10 cellular contexts compared by ENCODE assay signal in genomic region chr5:136802382-136802781, GRCh38.
DNase-seq lines count a peak whose midpoint lies in the region; ATAC-seq, FAIRE-seq and TF ChIP-seq lines count a peak whose summit lies in the region.
"Had no signal": no experiment of that assay in that cellular context is flagged by ENCODE, and none has a peak within 500 bp of the region (broad histone marks: within the 10 kb centered on the region; RNA-seq: fewer than 3 reads in every experiment).

No MANE protein-coding gene starts in this region.

- H3K9ac ChIP-seq in GM12878 (ENCODE audit: control insufficient read depth, insufficient read depth, low read length), result no peak overlapping the region

- RAD21 ChIA-PET in GM12878 (lab: Charles Lee; ENCODE audit: unreplicated experiment), result no interaction called here

- peak; percentile 22; the same call in 1 of the 2 replicates for TF ChIP-seq RAD21 in GM12878 (IDR thresholded peaks at IDR 0.05; ENCODE audit: insufficient read depth, low read depth, low read length)

- H3K27me3 Mint-ChIP-seq in Calu3 (ENCODE audit: unreplicated experiment), result peaks cover 34% of the 10 kb centered on the region
- H3K27me3 Mint-ChIP-seq in activated T-cell treated with anti-CD3 and anti-CD28 coated beads, Interleukin-2, amount 50 U/mL, for 4 hours (ENCODE audit: low read depth), result no peaks in the 10 kb centered on the region
- H3K27me3 Mint-ChIP-seq: activated naive CD8-positive, alpha-beta T cell had no signal

- in situ Hi-C loops in GM12878 (cut with MboI), result no loop called here

- no peak overlapping the region for H3K4me2 ChIP-seq in GM12878 (ENCODE audit: control insufficient read depth, insufficient read depth)

- H3K79me2 ChIP-seq in GM12878 (ENCODE audit: control insufficient read depth, insufficient read depth, low read length), result no peaks in the 10 kb centered on the region

- no peaks in the 10 kb centered on the region for H3K9me3 ChIP-seq in GM12878 (replicated peaks; ENCODE audit: control insufficient read depth, insufficient read depth, low read length)
- H3K9me3 ChIP-seq: SJCRH30 had no signal

- no peak overlapping the region for H2AFZ ChIP-seq in GM12878 (ENCODE audit: control insufficient read depth, low read depth, low read length)

- DNase-seq in Calu3, result peak; percentile 44
- DNase-seq in NAMALWA (ENCODE audit: low spot score), result peak; percentile 43
- DNase-seq in GM12878 (ENCODE audit: low read depth, low spot score), result no peak
- peak; percentile 50 for DNase-seq in middle frontal gyrus (ENCODE audit: extremely low spot score, low spot score)
- no peak for DNase-seq in activated T-cell treated with anti-CD3 and anti-CD28 coated beads, Interleukin-2, amount 50 U/mL, for 4 hours

- no peak for TF ChIP-seq CTCF in Calu3 (IDR thresholded peaks at IDR 0.05; ENCODE audit: unreplicated experiment)
- peak in 1 of 3 experiments; percentile 25; a peak in 1 of 6 replicates for TF ChIP-seq CTCF in GM12878 (IDR thresholded peaks at IDR 0.05 in 2 of 3, conservative IDR thresholded peaks at IDR 0.05 in 1 of 3; ENCODE audit: control insufficient read depth in 2 of 3, extremely low read depth in 1 of 3, insufficient read depth in 1 of 3, low read depth in 3 of 3, low read length in 3 of 3)

- no peak overlapping the region for H3K27ac Mint-ChIP-seq in Calu3 (ENCODE audit: unreplicated experiment)
- H3K27ac Mint-ChIP-seq: activated naive CD8-positive, alpha-beta T cell had no signal

- H4K20me1 ChIP-seq in GM12878 (ENCODE audit: control insufficient read depth, insufficient read depth), result no peaks in the 10 kb centered on the region

- no peak overlapping the region for H3K4me3 ChIP-seq in GM12878
- H3K4me3 ChIP-seq: SJCRH30 had no signal

- H3K4me1 ChIP-seq in GM12878 (ENCODE audit: control insufficient read depth, insufficient read depth, low read length), result no peaks in the 10 kb centered on the region
- H3K4me1 ChIP-seq: SJCRH30 had no signal

- SMC1A ChIA-PET in GM12878 (lab: Charles Lee; ENCODE audit: uncharacterized antibody, unreplicated experiment), result interaction anchor here (0.9 to 1.5 kb wide), 2 partner anchors 9 to 13 kb away, joined by 4 read pairs; no protein-coding TSS in a partner anchor

- no peak for TF ChIP-seq EP300 in GM12878 (IDR thresholded peaks at IDR 0.05; ENCODE audit: borderline replicate concordance in 1 of 2, control insufficient read depth in 1 of 2, low read depth in 2 of 2, low read length in 2 of 2)

- no peaks in the 10 kb centered on the region for H3K4me1 Mint-ChIP-seq in Calu3 (ENCODE audit: low read depth, unreplicated experiment)
- no peaks in the 10 kb centered on the region for H3K4me1 Mint-ChIP-seq in activated T-cell treated with anti-CD3 and anti-CD28 coated beads, Interleukin-2, amount 50 U/mL, for 4 hours (ENCODE audit: low read depth)

- H3K36me3 Mint-ChIP-seq in Calu3 (ENCODE audit: insufficient read depth, unreplicated experiment), result no peaks in the 10 kb centered on the region
- H3K36me3 Mint-ChIP-seq in activated T-cell treated with anti-CD3 and anti-CD28 coated beads, Interleukin-2, amount 50 U/mL, for 4 hours (ENCODE audit: insufficient read depth), result no peaks in the 10 kb centered on the region
- H3K36me3 Mint-ChIP-seq: activated naive CD8-positive, alpha-beta T cell had no signal

- no peak for ATAC-seq in GM12878
- no peak for ATAC-seq in GM19023 (IDR thresholded peaks at IDR 0.05; ENCODE audit: unreplicated experiment)
- ATAC-seq in GM21825 (IDR thresholded peaks at IDR 0.05; ENCODE audit: unreplicated experiment), result no peak
- ATAC-seq in activated T-cell treated with anti-CD3 and anti-CD28 coated beads, Interleukin-2, amount 50 U/mL, for 4 hours, result no peak
- no peak for ATAC-seq in HG02870 (IDR thresholded peaks at IDR 0.05; ENCODE audit: unreplicated experiment)

- H3K9me3 Mint-ChIP-seq in Calu3 (ENCODE audit: low read depth, unreplicated experiment), result no peaks in the 10 kb centered on the region
- peaks cover 5% of the 10 kb centered on the region for H3K9me3 Mint-ChIP-seq in activated T-cell treated with anti-CD3 and anti-CD28 coated beads, Interleukin-2, amount 50 U/mL, for 4 hours

- FAIRE-seq in GM12878 (lab: Jason Lieb, UNC), result no peak

- no peaks in the 10 kb centered on the region for H3K36me3 ChIP-seq in GM12878 (ENCODE audit: control insufficient read depth in 2 of 2, insufficient read depth in 2 of 2, low read length in 1 of 2)
- H3K36me3 ChIP-seq: SJCRH30 had no signal

- no peak overlapping the region for H3K27ac ChIP-seq in GM12878 (ENCODE audit: control insufficient read depth, insufficient read depth)
- H3K27ac ChIP-seq: SJCRH30 had no signal

- BruUV-seq in Calu3 (replicated peaks; lab: Mats Ljungman, UMichigan) (no TSS peak), GM12878 (replicated peaks; lab: Mats Ljungman, UMichigan) (no TSS peak)

- WGBS in GM12878 (ENCODE audit: insufficient coverage, insufficient replicate concordance, low lambda C conversion rate, missing lambda C conversion rate), result 2% methylated on average over 2 of the region's 2 CpGs

- no peak overlapping the region for H3K4me3 Mint-ChIP-seq in Calu3 (ENCODE audit: low read depth, unreplicated experiment)
- H3K4me3 Mint-ChIP-seq in activated T-cell treated with anti-CD3 and anti-CD28 coated beads, Interleukin-2, amount 50 U/mL, for 4 hours, result no peak overlapping the region
- H3K4me3 Mint-ChIP-seq: activated naive CD8-positive, alpha-beta T cell had no signal

- H3K27me3 ChIP-seq in GM12878 (replicated peaks in 1 of 2; ENCODE audit: control insufficient read depth in 2 of 2, insufficient read depth in 2 of 2, low read length in 1 of 2), result no peaks in the 10 kb centered on the region
- H3K27me3 ChIP-seq: SJCRH30 had no signal

- no peak for TF ChIP-seq POLR2A in GM12878 (IDR thresholded peaks at IDR 0.05; ENCODE audit: low read depth, low read length)

- intact Hi-C loops in Calu3 (cut with micrococcal nuclease; ENCODE audit: unreplicated experiment) (loop anchor here (1.0 to 10.0 kb wide), 5 partner anchors 235 to 694 kb away; no protein-coding TSS in a partner anchor), GM12878 (cut with micrococcal nuclease; ENCODE audit: unreplicated experiment) (no loop called here)

- POLR2A ChIA-PET in GM12878 (lab: Charles Lee), result no interaction called here

- CTCF ChIA-PET in Calu3 (lab: Charles Lee) (interaction anchor here (0.9 to 1.1 kb wide), 4 partner anchors 197 to 518 kb away, joined by 3 read pairs; no protein-coding TSS in a partner anchor), GM12878 (lab: Yijun Ruan, JAX) (interaction anchor here (0.6 kb wide), 1 partner anchor 710 kb away, joined by 3 read pairs; no protein-coding TSS in a partner anchor)

TF ChIP-seq in GM12878, 131 proteins besides CTCF, POLR2A, EP300 and RAD21:
- TF ChIP-seq SPI1 (IDR thresholded peaks at IDR 0.05; ENCODE audit: borderline replicate concordance, insufficient read depth, low read depth, low read length), result no peak
- no peak for TF ChIP-seq WRNIP1 (IDR thresholded peaks at IDR 0.05; ENCODE audit: borderline replicate concordance, low read depth, low read length)
- no peak for TF ChIP-seq ZNF384 (IDR thresholded peaks at IDR 0.05; ENCODE audit: borderline replicate concordance, low read depth, low read length)
- no peak for TF ChIP-seq EZH2 (IDR thresholded peaks at IDR 0.05; ENCODE audit: borderline replicate concordance, control insufficient read depth, low read depth, low read length)
- TF ChIP-seq NFXL1 (IDR thresholded peaks at IDR 0.05; ENCODE audit: borderline replicate concordance), result no peak
- TF ChIP-seq CHD4 (IDR thresholded peaks at IDR 0.05), result no peak
- TF ChIP-seq REST (IDR thresholded peaks at IDR 0.05; ENCODE audit: low read depth, low read length), result no peak
- TF ChIP-seq KLF5 (IDR thresholded peaks at IDR 0.05; ENCODE audit: partially characterized antibody), result no peak

Comparison
In these comparisons a context has a peak if more than half of its experiments do, and no peak if none do; other contexts are left out.
1. DNase-seq: peak in Calu3 (single experiment), NAMALWA (single experiment) and middle frontal gyrus (single experiment); none in GM12878 (single experiment) and activated T-cell treated with anti-CD3 and anti-CD28 coated beads, Interleukin-2, amount 50 U/mL, for 4 hours (single experiment).